Comparison of ENCODE assay signal across 12 cellular contexts in genomic region chr12:122870163-122870842, GRCh38. TPM values are rescaled to one million over a fixed set of nuclear protein-coding genes. Genes with fewer than 3 reads are reported as not detected.
A peak's percentile ranks its signal among the peaks of the same experiment; 100 is the strongest.
DNase-seq lines count a peak whose midpoint lies in the region; ATAC-seq and TF ChIP-seq lines count a peak whose summit lies in the region.
"Had no signal": no experiment of that assay in that cellular context is flagged by ENCODE, and none has a peak within 500 bp of the region (broad histone marks: within the 10 kb centered on the region; RNA-seq: fewer than 3 reads in every experiment).

No MANE protein-coding gene starts in this region.

- WGBS in IMR-90 (ENCODE audit: extremely low coverage in 2 of 2, insufficient read length in 1 of 2), 2 experiments: 90% methylated on average over 2 of the region's 11 CpGs; no CpG with 5 or more reads in 1 of the 2 experiments

- no peak for ATAC-seq in IMR-90 (ENCODE audit: low read depth)
- no peak for ATAC-seq in stimulated activated naive B cell treated with anti-CD40 and anti-IgM and Interleukin-4, amounts not matched to agents 10 μg/mL and 1 μg/mL and 100 μg/mL, for 72 hours (replicated peaks)
- ATAC-seq in stimulated activated naive CD8-positive, alpha-beta T cell treated with anti-CD3 and anti-CD28 coated beads, Interleukin-15, amount 100 ng/mL, for 72 hours: no peak

- BruUV-seq in IMR-90 (replicated peaks; lab: Mats Ljungman, UMichigan): no TSS peak

- H3K27me3 ChIP-seq in IMR-90 (ENCODE audit: control insufficient read depth, insufficient read depth, low read length): no peaks in the 10 kb centered on the region
- H3K27me3 ChIP-seq: ovary had no signal

- no peak for TF ChIP-seq RAD21 in IMR-90 (IDR thresholded peaks at IDR 0.05; ENCODE audit: low read length)

- no peak overlapping the region for H3K14ac ChIP-seq in IMR-90 (replicated peaks; ENCODE audit: low read depth, low read length)

- H2BK120ac ChIP-seq in IMR-90 (ENCODE audit: low read depth, low read length): no peak overlapping the region

- H2BK15ac ChIP-seq in IMR-90 (ENCODE audit: low read depth, low read length): 0 out of 3 replicates have a peak overlapping the region, but pooled peaks have one; percentile 59

- H3K4me2 ChIP-seq in IMR-90 (ENCODE audit: low read depth, low read length): no peak overlapping the region

- H2AK9ac ChIP-seq in IMR-90 (replicated peaks; ENCODE audit: low read depth, low read length, poor library complexity): no peak overlapping the region

- CTCF ChIA-PET in IMR-90 (lab: Yijun Ruan, JAX): interaction anchor here (1.4 kb wide), 1 partner anchor 82 kb away, joined by 6 read pairs; no protein-coding TSS in a partner anchor

- peaks cover 39% of the 10 kb centered on the region for H3K4me1 Mint-ChIP-seq in mesothelial cell of epicardium
- peaks cover 60 to 95% of the 10 kb centered on the region in 2 donors for H3K4me1 Mint-ChIP-seq in stimulated activated naive B cell treated with anti-CD40 and anti-IgM and Interleukin-4, amounts not matched to agents 10 μg/mL and 1 μg/mL and 100 μg/mL, for 72 hours
- H3K4me1 Mint-ChIP-seq in stimulated activated naive CD8-positive, alpha-beta T cell treated with anti-CD3 and anti-CD28 coated beads, Interleukin-15, amount 100 ng/mL, for 72 hours: peaks cover 52% of the 10 kb centered on the region

- no peak overlapping the region for H2BK5ac ChIP-seq in IMR-90 (ENCODE audit: low read depth, low read length, poor library complexity, severe bottlenecking)

- H3K27me3 Mint-ChIP-seq in mesothelial cell of epicardium (ENCODE audit: low read depth): no peaks in the 10 kb centered on the region
- no peaks in the 10 kb centered on the region for H3K27me3 Mint-ChIP-seq in stimulated activated naive B cell treated with anti-CD40 and anti-IgM and Interleukin-4, amounts not matched to agents 10 μg/mL and 1 μg/mL and 100 μg/mL, for 72 hours
- no peaks in the 10 kb centered on the region for H3K27me3 Mint-ChIP-seq in stimulated activated naive CD8-positive, alpha-beta T cell treated with anti-CD3 and anti-CD28 coated beads, Interleukin-15, amount 100 ng/mL, for 72 hours

- H4K8ac ChIP-seq in IMR-90 (ENCODE audit: low read depth in 2 of 2, low read length in 2 of 2): no peak overlapping the region

- H3K9me1 ChIP-seq in IMR-90 (ENCODE audit: insufficient read depth, low read length): no peaks in the 10 kb centered on the region; the same call in 1 of the 2 replicates

- H3K18ac ChIP-seq in IMR-90 (ENCODE audit: low read depth, low read length): no peak overlapping the region

- TF ChIP-seq POLR2A in IMR-90 (IDR thresholded peaks at IDR 0.05; ENCODE audit: low read depth, low read length): no peak

- POLR2A ChIA-PET in IMR-90 (lab: Charles Lee; ENCODE audit: unreplicated experiment): no interaction called here

- H3K9me3 ChIP-seq in IMR-90 (ENCODE audit: control insufficient read depth, insufficient read depth, low read length): no peaks in the 10 kb centered on the region
- H3K9me3 ChIP-seq: ovary had no signal

- H3K36me3 Mint-ChIP-seq in mesothelial cell of epicardium: peaks cover 13% of the 10 kb centered on the region
- peaks cover 29 to 54% of the 10 kb centered on the region in 2 donors for H3K36me3 Mint-ChIP-seq in stimulated activated naive B cell treated with anti-CD40 and anti-IgM and Interleukin-4, amounts not matched to agents 10 μg/mL and 1 μg/mL and 100 μg/mL, for 72 hours

- no peak overlapping the region for H4K91ac ChIP-seq in IMR-90 (ENCODE audit: insufficient read depth, low read depth, low read length)

- H3K79me1 ChIP-seq in IMR-90 (ENCODE audit: low read depth in 1 of 2, low read length in 2 of 2): peaks cover 40 to 82% of the 10 kb centered on the region in 2 experiments

- no peak overlapping the region for H4K5ac ChIP-seq in IMR-90 (ENCODE audit: low read depth, low read length)

- in situ Hi-C loops in IMR-90 (cut with MboI; ENCODE audit: low sequenced_read_pairs): loop anchor here (5.0 kb wide), 1 partner anchor 82 kb away; no protein-coding TSS in a partner anchor

- H4K20me1 ChIP-seq in IMR-90 (ENCODE audit: insufficient read depth, low read length): peaks cover 19% of the 10 kb centered on the region

- H2AK5ac ChIP-seq in IMR-90 (ENCODE audit: low read depth, low read length): no peak overlapping the region

- H3K23ac ChIP-seq in IMR-90 (ENCODE audit: low read depth, low read length): no peak overlapping the region; the same call in 1 of the 2 replicates

- peaks cover 19% of the 10 kb centered on the region for H3K4me1 ChIP-seq in IMR-90 (ENCODE audit: control insufficient read depth, insufficient read depth, low read length)

- no peak overlapping the region for H2BK20ac ChIP-seq in IMR-90 (ENCODE audit: low read depth, low read length)

- no peak overlapping the region for H3K4me3 ChIP-seq in IMR-90 (ENCODE audit: insufficient read depth, low read depth, low read length)
- H3K4me3 ChIP-seq: ovary had no signal

- H3K56ac ChIP-seq in IMR-90 (ENCODE audit: extremely low read depth, insufficient read depth, low read length): no peak overlapping the region

- H3K9ac ChIP-seq in IMR-90 (ENCODE audit: low read depth, low read length): no peak overlapping the region

- H3K9me3 Mint-ChIP-seq in mesothelial cell of epicardium: no peaks in the 10 kb centered on the region
- no peaks in the 10 kb centered on the region for H3K9me3 Mint-ChIP-seq in stimulated activated naive B cell treated with anti-CD40 and anti-IgM and Interleukin-4, amounts not matched to agents 10 μg/mL and 1 μg/mL and 100 μg/mL, for 72 hours
- no peaks in the 10 kb centered on the region for H3K9me3 Mint-ChIP-seq in stimulated activated naive CD8-positive, alpha-beta T cell treated with anti-CD3 and anti-CD28 coated beads, Interleukin-15, amount 100 ng/mL, for 72 hours

- intact Hi-C loops in IMR-90 (cut with micrococcal nuclease): no loop called here

- peaks cover 45% of the 10 kb centered on the region for H3K36me3 ChIP-seq in IMR-90 (ENCODE audit: control insufficient read depth, insufficient read depth, low read length)
- H3K36me3 ChIP-seq: ovary had no signal

- no peak overlapping the region for H2AFZ ChIP-seq in IMR-90 (replicated peaks; ENCODE audit: low read length, poor library complexity)

- no peak overlapping the region for H3K4ac ChIP-seq in IMR-90 (ENCODE audit: low read depth, low read length)

- DNase-seq in IMR-90: no peak
- DNase-seq in caudate nucleus (lab: John Stamatoyannopoulos, UW): no peak
- DNase-seq in mesothelial cell of epicardium (ENCODE audit: low spot score in 2 of 2, unreplicated experiment in 2 of 2): no peak
- no peak for DNase-seq in stimulated activated naive B cell treated with anti-CD40 and anti-IgM and Interleukin-4, amounts not matched to agents 10 μg/mL and 1 μg/mL and 100 μg/mL, for 72 hours
- no peak for DNase-seq in stimulated activated naive CD8-positive, alpha-beta T cell treated with anti-CD3 and anti-CD28 coated beads, Interleukin-15, amount 100 ng/mL, for 72 hours
- no peak for DNase-seq in EL
- DNase-seq in NCI-H526 (lab: John Stamatoyannopoulos, UW): no peak
- DNase-seq in T-helper 1 cell: no peak
- DNase-seq: NCI-H1694 treated with DMSO at 0.1 percent for 48 hours, OCI-M1, WERI-Rb-1 had no signal

- peak overlapping the region; percentile 66 for H3K27ac Mint-ChIP-seq in mesothelial cell of epicardium
- H3K27ac Mint-ChIP-seq in stimulated activated naive B cell treated with anti-CD40 and anti-IgM and Interleukin-4, amounts not matched to agents 10 μg/mL and 1 μg/mL and 100 μg/mL, for 72 hours: peak overlapping the region; percentile 39
- no peak overlapping the region for H3K27ac Mint-ChIP-seq in stimulated activated naive CD8-positive, alpha-beta T cell treated with anti-CD3 and anti-CD28 coated beads, Interleukin-15, amount 100 ng/mL, for 72 hours

- no peak overlapping the region for H3K4me3 Mint-ChIP-seq in mesothelial cell of epicardium
- peak overlapping the region; percentile 68 to 74 for H3K4me3 Mint-ChIP-seq in stimulated activated naive B cell treated with anti-CD40 and anti-IgM and Interleukin-4, amounts not matched to agents 10 μg/mL and 1 μg/mL and 100 μg/mL, for 72 hours
- no peak overlapping the region for H3K4me3 Mint-ChIP-seq in stimulated activated naive CD8-positive, alpha-beta T cell treated with anti-CD3 and anti-CD28 coated beads, Interleukin-15, amount 100 ng/mL, for 72 hours

- dilution Hi-C loops in IMR-90 (cut with HindIII; ENCODE audit: low sequenced_read_pairs, unreplicated experiment): no loop called here

- H3K27ac ChIP-seq in IMR-90 (ENCODE audit: insufficient read depth, low read length) (no peak overlapping the region), caudate nucleus (ENCODE audit: low read depth, low read length) (peak overlapping the region; percentile 90)
- H3K27ac ChIP-seq: ovary, WERI-Rb-1 had no signal

- TF ChIP-seq CTCF in IMR-90 (conservative IDR thresholded peaks at IDR 0.05; ENCODE audit: low read depth, low read length) (no peak), mesothelial cell of epicardium (IDR thresholded peaks at IDR 0.05; ENCODE audit: unreplicated experiment) (no peak)

TF ChIP-seq in IMR-90, 13 proteins besides CTCF, POLR2A, EP300 and RAD21 (continues in another document):
- TF ChIP-seq, protein P1, sequence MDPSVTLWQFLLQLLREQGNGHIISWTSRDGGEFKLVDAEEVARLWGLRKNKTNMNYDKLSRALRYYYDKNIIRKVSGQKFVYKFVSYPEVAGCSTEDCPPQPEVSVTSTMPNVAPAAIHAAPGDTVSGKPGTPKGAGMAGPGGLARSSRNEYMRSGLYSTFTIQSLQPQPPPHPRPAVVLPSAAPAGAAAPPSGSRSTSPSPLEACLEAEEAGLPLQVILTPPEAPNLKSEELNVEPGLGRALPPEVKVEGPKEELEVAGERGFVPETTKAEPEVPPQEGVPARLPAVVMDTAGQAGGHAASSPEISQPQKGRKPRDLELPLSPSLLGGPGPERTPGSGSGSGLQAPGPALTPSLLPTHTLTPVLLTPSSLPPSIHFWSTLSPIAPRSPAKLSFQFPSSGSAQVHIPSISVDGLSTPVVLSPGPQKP (IDR thresholded peaks at IDR 0.05; ENCODE audit: borderline replicate concordance, low read depth, low read length): no peak
- no peak for TF ChIP-seq NFE2L2 (IDR thresholded peaks at IDR 0.05; ENCODE audit: low read depth, low read length)
- no peak for TF ChIP-seq FOS (IDR thresholded peaks at IDR 0.05; ENCODE audit: low read depth, low read length)
- TF ChIP-seq CHD1 (IDR thresholded peaks at IDR 0.05; ENCODE audit: low read depth, low read length): no peak
- TF ChIP-seq RFX5 (IDR thresholded peaks at IDR 0.05; ENCODE audit: low read depth, low read length): no peak
- no peak for TF ChIP-seq CEBPB (IDR thresholded peaks at IDR 0.05; ENCODE audit: low read depth, low read length)

RNA-seq across cellular contexts. Expression of gene VPS37B, which starts 25.6 kb away (rescaled TPM):
- total RNA-seq in IMR-90 (2012; rRNA removed): 8.6 and 13.9 TPM in 2 replicates
- polyA plus RNA-seq in IMR-90 (2012; rRNA removed): 25.7 and 29.9 TPM in 2 replicates
- polyA plus RNA-seq in IMR-90 (2012; cell fraction: cytosol; rRNA removed): 30.2 and 32.2 TPM in 2 replicates
- polyA plus RNA-seq in IMR-90 (2012; cell fraction: nucleus; rRNA removed; ENCODE audit: low replicate concordance): 46.1 and 46.4 TPM in 2 replicates
- 28.1 to 29.1 TPM (median 29.0 TPM) in 3 replicates for total RNA-seq in mesothelial cell of epicardium

RNA-seq across cellular contexts. Expression of gene HIP1R, which starts 35.0 kb away (rescaled TPM):
- total RNA-seq in IMR-90 (2012; rRNA removed) (9.7 and 13.8 TPM in 2 replicates), mesothelial cell of epicardium (37.6 to 44.2 TPM (median 40.9 TPM) in 3 replicates)
- 18.5 and 20.7 TPM in 2 replicates for polyA plus RNA-seq in IMR-90 (2012; rRNA removed)
- 9.6 and 10.4 TPM in 2 replicates for polyA plus RNA-seq in IMR-90 (2012; cell fraction: cytosol; rRNA removed)
- 96.7 and 158 TPM in 2 replicates for polyA plus RNA-seq in IMR-90 (2012; cell fraction: nucleus; rRNA removed; ENCODE audit: low replicate concordance)

Comparison
In these comparisons a context has a peak if more than half of its experiments do, and no peak if none do; other contexts are left out.
1. H3K27ac Mint-ChIP-seq: peak in mesothelial cell of epicardium (single experiment) and stimulated activated naive B cell treated with anti-CD40 and anti-IgM and Interleukin-4, amounts not matched to agents 10 μg/mL and 1 μg/mL and 100 μg/mL, for 72 hours (single experiment); none in stimulated activated naive CD8-positive, alpha-beta T cell treated with anti-CD3 and anti-CD28 coated beads, Interleukin-15, amount 100 ng/mL, for 72 hours (0 of 2).
2. H3K4me3 Mint-ChIP-seq: peak in stimulated activated naive B cell treated with anti-CD40 and anti-IgM and Interleukin-4, amounts not matched to agents 10 μg/mL and 1 μg/mL and 100 μg/mL, for 72 hours (2 of 2); none in mesothelial cell of epicardium (single experiment) and stimulated activated naive CD8-positive, alpha-beta T cell treated with anti-CD3 and anti-CD28 coated beads, Interleukin-15, amount 100 ng/mL, for 72 hours (0 of 2).